ENCODE assay signal across 14 cellular contexts in the genomic region with DNA sequence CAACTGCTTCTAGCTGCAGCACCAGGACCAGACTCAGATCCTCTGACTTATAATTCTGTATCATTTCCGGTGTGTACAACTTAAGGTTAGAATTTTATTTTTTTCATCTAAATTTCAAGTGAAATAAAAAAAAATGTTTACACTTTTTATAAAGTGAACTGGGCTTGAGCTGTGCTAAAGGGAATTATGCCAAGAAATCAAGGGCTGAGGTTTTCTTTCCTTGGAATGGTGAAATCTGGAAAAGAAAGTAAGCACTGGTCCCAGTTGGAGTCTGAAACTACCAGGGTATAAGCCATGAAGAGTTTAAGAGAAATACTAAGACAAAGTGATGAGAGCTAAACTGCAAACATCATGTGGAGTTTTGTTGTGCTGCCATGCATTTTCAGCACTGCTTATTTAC. TPM values are rescaled to one million over a fixed set of nuclear protein-coding genes. Genes with fewer than 3 reads are reported as not detected.
DNase-seq lines count a peak whose midpoint lies in the region; ATAC-seq, FAIRE-seq and TF ChIP-seq lines count a peak whose summit lies in the region.
"Had no signal": no experiment of that assay in that cellular context is flagged by ENCODE, and none has a peak within 500 bp of the region (broad histone marks: within the 10 kb centered on the region; RNA-seq: fewer than 3 reads in every experiment).

No MANE protein-coding gene starts in this region.

- peaks cover 11% of the 10 kb centered on the region for H3K27me3 Mint-ChIP-seq in nephron progenitor cell (ENCODE audit: low read depth, poor library complexity)
- H3K27me3 Mint-ChIP-seq: CD4-positive, alpha-beta memory T cell had no signal

- DNase-seq in AG10803 (ENCODE audit: low read depth) (peak; percentile 26), HCEC 1CT (peak; percentile 16), endothelial cell of umbilical vein (ENCODE audit: low read depth, low spot score) (no peak), iris pigment epithelial cell (ENCODE audit: low read depth) (peak; percentile 30), nephron progenitor cell (no peak)
- DNase-seq in stimulated activated CD4-positive, alpha-beta T cell treated with anti-CD3 and anti-CD28 coated beads, Interleukin-4, amount 100 ng/mL, for 24 hours: no peak
- DNase-seq: BE2C; CD4-positive, alpha-beta memory T cell; DMS79 treated with DMSO at 0.1 percent for 48 hours; GF-D8 had no signal

- CTCF ChIA-PET in endothelial cell of umbilical vein (lab: Charles Lee): interaction anchor here (1.6 to 2.8 kb wide), 2 partner anchors 22 to 30 kb away, joined by 7 to 12 read pairs; partner anchors contain the start of gene FYN

- H4K20me1 ChIP-seq in endothelial cell of umbilical vein (replicated peaks; ENCODE audit: control insufficient read depth, extremely low read depth, insufficient read depth, low read length): no peaks in the 10 kb centered on the region

- H3K4me1 ChIP-seq in endothelial cell of umbilical vein (ENCODE audit: control insufficient read depth, extremely low read depth, insufficient read depth, low read length): peaks cover 26% of the 10 kb centered on the region
- H3K4me1 ChIP-seq: BE2C had no signal

- no peaks in the 10 kb centered on the region for H3K36me3 ChIP-seq in endothelial cell of umbilical vein (ENCODE audit: control insufficient read depth in 2 of 2, extremely low read depth in 1 of 2, insufficient read depth in 2 of 2, low read length in 2 of 2)
- H3K36me3 ChIP-seq: BE2C had no signal

- peak overlapping the region; percentile 49 for H3K27ac ChIP-seq in endothelial cell of umbilical vein (ENCODE audit: insufficient read depth, low read depth, low read length)
- H3K27ac ChIP-seq: C4-2B had no signal

- intact Hi-C loops in endothelial cell of umbilical vein (cut with micrococcal nuclease): no loop called here

- ATAC-seq in GM21737 (IDR thresholded peaks at IDR 0.05; ENCODE audit: unreplicated experiment): no peak
- ATAC-seq: HCT116 had no signal

- H3K9me3 ChIP-seq in endothelial cell of umbilical vein (replicated peaks; ENCODE audit: control insufficient read depth, insufficient read depth, low read length): no peaks in the 10 kb centered on the region
- H3K9me3 ChIP-seq: BE2C had no signal

- H3K4me3 ChIP-seq in AG10803 (ENCODE audit: low read length): no peak overlapping the region
- H3K4me3 ChIP-seq in endothelial cell of umbilical vein (replicated peaks in 1 of 3; ENCODE audit: insufficient read depth in 1 of 3, low read depth in 1 of 3, low read length in 3 of 3): no peak overlapping the region

- BruUV-seq in endothelial cell of umbilical vein (replicated peaks; lab: Mats Ljungman, UMichigan): no TSS peak

- no peak overlapping the region for H3K4me3 Mint-ChIP-seq in nephron progenitor cell
- H3K4me3 Mint-ChIP-seq: CD4-positive, alpha-beta memory T cell had no signal

- no peak for TF ChIP-seq POLR2A in endothelial cell of umbilical vein (IDR thresholded peaks at IDR 0.05; ENCODE audit: low read depth, low read length)

- H3K27ac Mint-ChIP-seq in nephron progenitor cell: no peak overlapping the region
- H3K27ac Mint-ChIP-seq: CD4-positive, alpha-beta memory T cell had no signal

- POLR2A ChIA-PET in endothelial cell of umbilical vein (lab: Charles Lee): no interaction called here

- no peaks in the 10 kb centered on the region for H3K9me1 ChIP-seq in endothelial cell of umbilical vein (replicated peaks; ENCODE audit: control insufficient read depth, extremely low read depth, insufficient read depth, low read length)

- H3K36me3 Mint-ChIP-seq in nephron progenitor cell (ENCODE audit: low read depth): no peaks in the 10 kb centered on the region
- H3K36me3 Mint-ChIP-seq: CD4-positive, alpha-beta memory T cell had no signal

- no peak overlapping the region for H3K9ac ChIP-seq in endothelial cell of umbilical vein (replicated peaks; ENCODE audit: extremely low read depth, insufficient read depth, low read length)

- no peaks in the 10 kb centered on the region for H3K27me3 ChIP-seq in endothelial cell of umbilical vein (ENCODE audit: control insufficient read depth in 2 of 2, insufficient read depth in 2 of 2, low read length in 2 of 2)
- H3K27me3 ChIP-seq: BE2C had no signal

- TF ChIP-seq CTCF in AG10803 (conservative IDR thresholded peaks at IDR 0.05; ENCODE audit: low read length): no peak
- no peak for TF ChIP-seq CTCF in endothelial cell of umbilical vein (IDR thresholded peaks at IDR 0.05; ENCODE audit: extremely low read depth in 1 of 2, insufficient read depth in 1 of 2, low read depth in 1 of 2, low read length in 2 of 2)
- no peak for TF ChIP-seq CTCF in nephron progenitor cell (IDR thresholded peaks at IDR 0.05)

- FAIRE-seq in endothelial cell of umbilical vein (lab: Jason Lieb, UNC): no peak
- FAIRE-seq: GM19239 had no signal

- H3K4me1 Mint-ChIP-seq in nephron progenitor cell: peaks cover 10% of the 10 kb centered on the region
- H3K4me1 Mint-ChIP-seq: CD4-positive, alpha-beta memory T cell had no signal

- dilution Hi-C loops in endothelial cell of umbilical vein (cut with MboI; ENCODE audit: extremely low pct_ligation_motif_present, low sequenced_read_pairs): no loop called here

- no peaks in the 10 kb centered on the region for H3K9me3 Mint-ChIP-seq in nephron progenitor cell
- H3K9me3 Mint-ChIP-seq: CD4-positive, alpha-beta memory T cell had no signal

- no peak overlapping the region for H2AFZ ChIP-seq in endothelial cell of umbilical vein (ENCODE audit: low read depth, low read length)

- peak overlapping the region; percentile 69 for H3K4me2 ChIP-seq in endothelial cell of umbilical vein (ENCODE audit: insufficient read depth, low read length)

- H3K79me2 ChIP-seq in endothelial cell of umbilical vein (ENCODE audit: control insufficient read depth, insufficient read depth, low read length): no peaks in the 10 kb centered on the region

TF ChIP-seq in endothelial cell of umbilical vein, 7 proteins besides CTCF, POLR2A, EP300 and RAD21:
- TF ChIP-seq MYC (IDR thresholded peaks at IDR 0.05; ENCODE audit: low read depth, low read length) (no peak), GATA2 (IDR thresholded peaks at IDR 0.05; ENCODE audit: insufficient read depth, insufficient read length, low read depth, low read length) (no peak), MAX (IDR thresholded peaks at IDR 0.05; ENCODE audit: insufficient read depth, insufficient read length) (no peak), POLR2AphosphoS5 (IDR thresholded peaks at IDR 0.05; ENCODE audit: insufficient read depth, low read depth, low read length) (no peak), JUN (IDR thresholded peaks at IDR 0.05; ENCODE audit: borderline replicate concordance, insufficient read depth, insufficient read length, low read depth) (no peak), EZH2 (IDR thresholded peaks at IDR 0.05; ENCODE audit: borderline replicate concordance, low read depth, low read length, severe bottlenecking) (no peak), FOS (IDR thresholded peaks at IDR 0.05; ENCODE audit: borderline replicate concordance, insufficient read depth, low read length) (no peak)

RNA-seq across cellular contexts. Expression of gene FYN, which starts 21.7 kb away (rescaled TPM):
- 143 and 151 TPM in 2 replicates for total RNA-seq in endothelial cell of umbilical vein
- 59.2 and 69.0 TPM in 2 replicates for polyA plus RNA-seq in endothelial cell of umbilical vein
- polyA plus RNA-seq in endothelial cell of umbilical vein (2011; cell fraction: cytosol; rRNA removed): 64.4 and 72.7 TPM in 2 replicates
- 171 and 177 TPM in 2 replicates for polyA plus RNA-seq in endothelial cell of umbilical vein (2011; cell fraction: nucleus; rRNA removed)
- 88.2 and 93.3 TPM in 2 replicates for polyA plus RNA-seq in endothelial cell of umbilical vein (2012)
- 96.4 and 114 TPM in 2 replicates for polyA minus RNA-seq in endothelial cell of umbilical vein
- 35.5 TPM for polyA minus RNA-seq in endothelial cell of umbilical vein (2011; cell fraction: cytosol; rRNA and poly(A)+ RNA removed)
- polyA minus RNA-seq in endothelial cell of umbilical vein (2011; cell fraction: nucleus; rRNA and poly(A)+ RNA removed): 131 and 165 TPM in 2 replicates

Comparison
In these comparisons a context has a peak if more than half of its experiments do, and no peak if none do; other contexts are left out.
1. DNase-seq: peak in AG10803 (single experiment), HCEC 1CT (single experiment) and iris pigment epithelial cell (single experiment); none in endothelial cell of umbilical vein (single experiment), nephron progenitor cell (single experiment) and stimulated activated CD4-positive, alpha-beta T cell treated with anti-CD3 and anti-CD28 coated beads, Interleukin-4, amount 100 ng/mL, for 24 hours (single experiment).